ENCODE assay signal across 1 cellular context in the genomic region with DNA sequence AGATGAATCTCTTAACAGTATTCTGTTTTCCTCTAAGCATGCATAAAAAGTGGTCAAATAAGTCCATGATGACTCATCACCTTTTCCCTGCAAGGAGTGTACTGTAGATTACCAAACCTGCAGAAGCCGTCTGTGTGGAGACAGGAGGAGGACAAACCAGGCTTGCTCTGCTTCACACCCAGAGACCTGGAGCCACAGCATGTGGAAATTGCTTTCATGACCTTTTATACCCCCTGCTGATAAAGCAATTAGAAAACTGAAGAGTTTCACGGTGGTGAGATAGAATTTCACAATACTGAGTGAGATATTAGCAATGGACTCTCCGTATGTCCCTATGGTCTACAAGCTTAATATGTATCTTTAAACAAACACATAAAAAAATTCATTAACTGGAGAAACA.
TF ChIP-seq lines count a peak whose summit lies in the region.

No MANE protein-coding gene starts in this region.

TF ChIP-seq in K562, 482 proteins besides CTCF, POLR2A, EP300 and RAD21 (continued from another document):
- TF ChIP-seq, protein P1, sequence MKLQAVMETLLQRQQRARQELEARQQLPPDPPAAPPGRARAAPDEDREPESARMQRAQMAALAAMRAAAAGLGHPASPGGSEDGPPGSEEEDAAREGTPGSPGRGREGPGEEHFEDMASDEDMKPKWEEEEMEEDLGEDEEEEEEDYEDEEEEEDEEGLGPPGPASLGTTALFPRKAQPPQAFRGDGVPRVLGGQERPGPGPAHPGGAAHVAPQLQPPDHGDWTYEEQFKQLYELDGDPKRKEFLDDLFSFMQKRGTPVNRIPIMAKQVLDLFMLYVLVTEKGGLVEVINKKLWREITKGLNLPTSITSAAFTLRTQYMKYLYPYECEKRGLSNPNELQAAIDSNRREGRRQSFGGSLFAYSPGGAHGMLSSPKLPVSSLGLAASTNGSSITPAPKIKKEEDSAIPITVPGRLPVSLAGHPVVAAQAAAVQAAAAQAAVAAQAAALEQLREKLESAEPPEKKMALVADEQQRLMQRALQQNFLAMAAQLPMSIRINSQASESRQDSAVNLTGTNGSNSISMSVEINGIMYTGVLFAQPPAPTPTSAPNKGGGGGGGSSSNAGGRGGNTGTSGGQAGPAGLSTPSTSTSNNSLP (IDR thresholded peaks at IDR 0.05; ENCODE audit: borderline replicate concordance, low read depth, low read length): 0 out of 2 replicates have a peak, but pooled peaks have one; percentile 25
- TF ChIP-seq COPS2 (conservative IDR thresholded peaks at IDR 0.05) (no peak), TAF15 (IDR thresholded peaks at IDR 0.05; ENCODE audit: low read depth, low read length) (no peak), ZNF354B (CRISPR knock-in tag; IDR thresholded peaks at IDR 0.05) (no peak), ETV6 (IDR thresholded peaks at IDR 0.05; ENCODE audit: borderline replicate concordance in 1 of 2, low read depth in 2 of 2, low read length in 1 of 2) (no peak), ETV6 (CRISPR knock-in tag; IDR thresholded peaks at IDR 0.05; ENCODE audit: borderline replicate concordance) (no peak), FOXP1 (CRISPR knock-in tag; IDR thresholded peaks at IDR 0.05) (no peak), TBP (optimal IDR thresholded peaks at IDR 0.05; ENCODE audit: low read depth, low read length) (peak; percentile 22), CREB1 (IDR thresholded peaks at IDR 0.05) (no peak), CREB1 (CRISPR knock-in tag; IDR thresholded peaks at IDR 0.05) (no peak), ZNF124 (CRISPR knock-in tag; IDR thresholded peaks at IDR 0.05) (no peak), ZNF57 (CRISPR knock-in tag; IDR thresholded peaks at IDR 0.05) (no peak), PHTF2 (CRISPR knock-in tag; IDR thresholded peaks at IDR 0.05) (no peak), ZNF197 (CRISPR knock-in tag; IDR thresholded peaks at IDR 0.05; ENCODE audit: low read depth) (0 out of 2 replicates have a peak, but pooled peaks have one; percentile 32), EHMT2 (IDR thresholded peaks at IDR 0.05) (peak; percentile 16; the same call in 1 of the 2 replicates), ZEB2 (IDR thresholded peaks at IDR 0.05) (peak; percentile 58; the same call in 1 of the 2 replicates), ZBTB8A (IDR thresholded peaks at IDR 0.05; ENCODE audit: partially characterized antibody) (no peak), MTA3 (IDR thresholded peaks at IDR 0.05; ENCODE audit: borderline replicate concordance) (no peak), ZNF165 (CRISPR knock-in tag; IDR thresholded peaks at IDR 0.05; ENCODE audit: borderline replicate concordance) (no peak), GATA2 (CRISPR knock-in tag; IDR thresholded peaks at IDR 0.05) (0 out of 2 replicates have a peak, but pooled peaks have one; percentile 28), HDAC8 (tag; IDR thresholded peaks at IDR 0.05) (no peak), PML (IDR thresholded peaks at IDR 0.05; ENCODE audit: low read length) (no peak), POLR2AphosphoS2 (IDR thresholded peaks at IDR 0.05; ENCODE audit: low read length) (no peak), SIN3B (IDR thresholded peaks at IDR 0.05; ENCODE audit: low read depth) (no peak), GABPB1 (CRISPR knock-in tag; IDR thresholded peaks at IDR 0.05) (no peak)
- TF ChIP-seq, protein P2, sequence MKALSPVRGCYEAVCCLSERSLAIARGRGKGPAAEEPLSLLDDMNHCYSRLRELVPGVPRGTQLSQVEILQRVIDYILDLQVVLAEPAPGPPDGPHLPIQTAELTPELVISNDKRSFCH (CRISPR knock-in tag; IDR thresholded peaks at IDR 0.05): no peak
- TF ChIP-seq, protein P2 (tag; IDR thresholded peaks at IDR 0.05): peak; percentile 76
- TF ChIP-seq, protein P3, sequence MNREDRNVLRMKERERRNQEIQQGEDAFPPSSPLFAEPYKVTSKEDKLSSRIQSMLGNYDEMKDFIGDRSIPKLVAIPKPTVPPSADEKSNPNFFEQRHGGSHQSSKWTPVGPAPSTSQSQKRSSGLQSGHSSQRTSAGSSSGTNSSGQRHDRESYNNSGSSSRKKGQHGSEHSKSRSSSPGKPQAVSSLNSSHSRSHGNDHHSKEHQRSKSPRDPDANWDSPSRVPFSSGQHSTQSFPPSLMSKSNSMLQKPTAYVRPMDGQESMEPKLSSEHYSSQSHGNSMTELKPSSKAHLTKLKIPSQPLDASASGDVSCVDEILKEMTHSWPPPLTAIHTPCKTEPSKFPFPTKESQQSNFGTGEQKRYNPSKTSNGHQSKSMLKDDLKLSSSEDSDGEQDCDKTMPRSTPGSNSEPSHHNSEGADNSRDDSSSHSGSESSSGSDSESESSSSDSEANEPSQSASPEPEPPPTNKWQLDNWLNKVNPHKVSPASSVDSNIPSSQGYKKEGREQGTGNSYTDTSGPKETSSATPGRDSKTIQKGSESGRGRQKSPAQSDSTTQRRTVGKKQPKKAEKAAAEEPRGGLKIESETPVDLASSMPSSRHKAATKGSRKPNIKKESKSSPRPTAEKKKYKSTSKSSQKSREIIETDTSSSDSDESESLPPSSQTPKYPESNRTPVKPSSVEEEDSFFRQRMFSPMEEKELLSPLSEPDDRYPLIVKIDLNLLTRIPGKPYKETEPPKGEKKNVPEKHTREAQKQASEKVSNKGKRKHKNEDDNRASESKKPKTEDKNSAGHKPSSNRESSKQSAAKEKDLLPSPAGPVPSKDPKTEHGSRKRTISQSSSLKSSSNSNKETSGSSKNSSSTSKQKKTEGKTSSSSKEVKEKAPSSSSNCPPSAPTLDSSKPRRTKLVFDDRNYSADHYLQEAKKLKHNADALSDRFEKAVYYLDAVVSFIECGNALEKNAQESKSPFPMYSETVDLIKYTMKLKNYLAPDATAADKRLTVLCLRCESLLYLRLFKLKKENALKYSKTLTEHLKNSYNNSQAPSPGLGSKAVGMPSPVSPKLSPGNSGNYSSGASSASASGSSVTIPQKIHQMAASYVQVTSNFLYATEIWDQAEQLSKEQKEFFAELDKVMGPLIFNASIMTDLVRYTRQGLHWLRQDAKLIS (CRISPR knock-in tag; IDR thresholded peaks at IDR 0.05): no peak
- TF ChIP-seq, protein P4, sequence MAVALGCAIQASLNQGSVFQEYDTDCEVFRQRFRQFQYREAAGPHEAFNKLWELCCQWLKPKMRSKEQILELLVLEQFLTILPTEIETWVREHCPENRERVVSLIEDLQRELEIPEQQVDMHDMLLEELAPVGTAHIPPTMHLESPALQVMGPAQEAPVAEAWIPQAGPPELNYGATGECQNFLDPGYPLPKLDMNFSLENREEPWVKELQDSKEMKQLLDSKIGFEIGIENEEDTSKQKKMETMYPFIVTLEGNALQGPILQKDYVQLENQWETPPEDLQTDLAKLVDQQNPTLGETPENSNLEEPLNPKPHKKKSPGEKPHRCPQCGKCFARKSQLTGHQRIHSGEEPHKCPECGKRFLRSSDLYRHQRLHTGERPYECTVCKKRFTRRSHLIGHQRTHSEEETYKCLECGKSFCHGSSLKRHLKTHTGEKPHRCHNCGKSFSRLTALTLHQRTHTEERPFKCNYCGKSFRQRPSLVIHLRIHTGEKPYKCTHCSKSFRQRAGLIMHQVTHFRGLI (CRISPR knock-in tag; IDR thresholded peaks at IDR 0.05): no peak
